In genomic region chr4:148214529-148215166, GRCh38 we compare ENCODE assay signal across 16 cellular contexts.
DNase-seq lines count a peak whose midpoint lies in the region; ATAC-seq and TF ChIP-seq lines count a peak whose summit lies in the region.
"Had no signal": no experiment of that assay in that cellular context is flagged by ENCODE, and none has a peak within 500 bp of the region (broad histone marks: within the 10 kb centered on the region; RNA-seq: fewer than 3 reads in every experiment).

No MANE protein-coding gene starts in this region.

- WGBS in esophagus muscularis mucosa, result 41% methylated on average over 11 of the region's 11 CpGs
- 26% methylated on average over 11 of the region's 11 CpGs for WGBS in suprapubic skin

- no peaks in the 10 kb centered on the region for H3K9me3 Mint-ChIP-seq in activated naive CD4-positive, alpha-beta T cell treated with anti-CD3 and anti-CD28 coated beads, Interleukin-2, amount 10 ng/mL, durations not matched to agents 7 days and 5 days
- H3K9me3 Mint-ChIP-seq: stimulated activated memory B cell treated with anti-CD40 and anti-IgM and Interleukin-4, amounts not matched to agents 10 μg/mL and 1 μg/mL and 100 μg/mL, for 72 hours had no signal

- ATAC-seq in HG03139 (IDR thresholded peaks at IDR 0.05; ENCODE audit: unreplicated experiment) (no peak), GM21381 (IDR thresholded peaks at IDR 0.05; ENCODE audit: unreplicated experiment) (no peak)
- ATAC-seq: stimulated activated memory B cell treated with anti-CD40 and anti-IgM and Interleukin-4, amounts not matched to agents 10 μg/mL and 1 μg/mL and 100 μg/mL, for 72 hours; T-helper 17 cell had no signal

- TF ChIP-seq CTCF in esophagus muscularis mucosa (IDR thresholded peaks at IDR 0.05) (no peak), suprapubic skin (IDR thresholded peaks at IDR 0.05) (no peak)

- H3K27ac ChIP-seq in SJCRH30, result no peak overlapping the region
- peak overlapping the region; percentile 49 to 76 (median 66) for H3K27ac ChIP-seq in esophagus muscularis mucosa (replicated peaks in 1 of 4)
- H3K27ac ChIP-seq in suprapubic skin, result peak overlapping the region; percentile 35

- H3K27ac Mint-ChIP-seq in activated naive CD4-positive, alpha-beta T cell treated with anti-CD3 and anti-CD28 coated beads, Interleukin-2, amount 10 ng/mL, durations not matched to agents 7 days and 5 days, result no peak overlapping the region
- H3K27ac Mint-ChIP-seq: activated naive CD8-positive, alpha-beta T cell treated with anti-CD3 and anti-CD28 coated beads, Interleukin-2, amount 10 ng/mL, durations not matched to agents 7 days and 5 days; stimulated activated memory B cell treated with anti-CD40 and anti-IgM and Interleukin-4, amounts not matched to agents 10 μg/mL and 1 μg/mL and 100 μg/mL, for 72 hours; T-helper 17 cell had no signal

- H3K27me3 ChIP-seq in SJCRH30 (no peaks in the 10 kb centered on the region), esophagus muscularis mucosa (no peaks in the 10 kb centered on the region), suprapubic skin (no peaks in the 10 kb centered on the region)

- H3K9me3 ChIP-seq in SJCRH30 (replicated peaks), result no peaks in the 10 kb centered on the region
- no peaks in the 10 kb centered on the region for H3K9me3 ChIP-seq in esophagus muscularis mucosa
- H3K9me3 ChIP-seq in suprapubic skin, result no peaks in the 10 kb centered on the region
- H3K9me3 ChIP-seq: Caco-2 had no signal

- intact Hi-C loops in esophagus muscularis mucosa (cut with DNase I), result no loop called here

- TF ChIP-seq EP300 in esophagus muscularis mucosa (IDR thresholded peaks at IDR 0.05) (no peak), suprapubic skin (IDR thresholded peaks at IDR 0.05) (no peak)

- no peaks in the 10 kb centered on the region for H3K36me3 Mint-ChIP-seq in activated naive CD4-positive, alpha-beta T cell treated with anti-CD3 and anti-CD28 coated beads, Interleukin-2, amount 10 ng/mL, durations not matched to agents 7 days and 5 days
- H3K36me3 Mint-ChIP-seq: activated naive CD8-positive, alpha-beta T cell treated with anti-CD3 and anti-CD28 coated beads, Interleukin-2, amount 10 ng/mL, durations not matched to agents 7 days and 5 days; stimulated activated memory B cell treated with anti-CD40 and anti-IgM and Interleukin-4, amounts not matched to agents 10 μg/mL and 1 μg/mL and 100 μg/mL, for 72 hours had no signal

- H3K36me3 ChIP-seq in SJCRH30, result no peaks in the 10 kb centered on the region
- no peaks in the 10 kb centered on the region for H3K36me3 ChIP-seq in esophagus muscularis mucosa
- no peaks in the 10 kb centered on the region for H3K36me3 ChIP-seq in suprapubic skin

- H3K4me1 ChIP-seq in SJCRH30 (peaks cover 5% of the 10 kb centered on the region), esophagus muscularis mucosa (peaks cover 27 to 56% (median 55%) of the 10 kb centered on the region in 4 donors), suprapubic skin (peaks cover 29% of the 10 kb centered on the region)
- H3K4me1 ChIP-seq: Caco-2 had no signal

- no peaks in the 10 kb centered on the region for H3K27me3 Mint-ChIP-seq in activated naive CD4-positive, alpha-beta T cell treated with anti-CD3 and anti-CD28 coated beads, Interleukin-2, amount 10 ng/mL, durations not matched to agents 7 days and 5 days
- H3K27me3 Mint-ChIP-seq: activated naive CD8-positive, alpha-beta T cell treated with anti-CD3 and anti-CD28 coated beads, Interleukin-2, amount 10 ng/mL, durations not matched to agents 7 days and 5 days; naive B cell; stimulated activated memory B cell treated with anti-CD40 and anti-IgM and Interleukin-4, amounts not matched to agents 10 μg/mL and 1 μg/mL and 100 μg/mL, for 72 hours; T-helper 17 cell had no signal

- H3K4me3 ChIP-seq in SJCRH30 (no peak overlapping the region), esophagus muscularis mucosa (peak overlapping the region in 2 of 4 donors; percentile 2 to 13), suprapubic skin (no peak overlapping the region)

- TF ChIP-seq POLR2A in esophagus muscularis mucosa (IDR thresholded peaks at IDR 0.05; ENCODE audit: low read depth), result no peak
- TF ChIP-seq POLR2A in suprapubic skin (IDR thresholded peaks at IDR 0.05), result no peak

- CTCF ChIA-PET in activated naive CD4-positive, alpha-beta T cell treated with anti-CD3 and anti-CD28 coated beads, Interleukin-2, amount 10 ng/mL, durations not matched to agents 7 days and 5 days (lab: Charles Lee), result no interaction called here

- no peak overlapping the region for H3K4me3 Mint-ChIP-seq in activated naive CD4-positive, alpha-beta T cell treated with anti-CD3 and anti-CD28 coated beads, Interleukin-2, amount 10 ng/mL, durations not matched to agents 7 days and 5 days
- H3K4me3 Mint-ChIP-seq: activated naive CD8-positive, alpha-beta T cell treated with anti-CD3 and anti-CD28 coated beads, Interleukin-2, amount 10 ng/mL, durations not matched to agents 7 days and 5 days; naive B cell; stimulated activated memory B cell treated with anti-CD40 and anti-IgM and Interleukin-4, amounts not matched to agents 10 μg/mL and 1 μg/mL and 100 μg/mL, for 72 hours; T-helper 17 cell had no signal

- H3K4me1 Mint-ChIP-seq in activated naive CD4-positive, alpha-beta T cell treated with anti-CD3 and anti-CD28 coated beads, Interleukin-2, amount 10 ng/mL, durations not matched to agents 7 days and 5 days, result peaks cover 29% of the 10 kb centered on the region

- peak; percentile 50 to 60 for DNase-seq in SJCRH30
- DNase-seq in esophagus muscularis mucosa (ENCODE audit: extremely low spot score), result no peak
- DNase-seq in medulla oblongata (ENCODE audit: extremely low spot score), result peak; percentile 47
- peak in 1 of 2 donors; percentile 65 for DNase-seq in suprapubic skin (ENCODE audit: low spot score in 2 of 2)
- DNase-seq in activated naive CD4-positive, alpha-beta T cell treated with anti-CD3 and anti-CD28 coated beads, Interleukin-2, amount 10 ng/mL, durations not matched to agents 7 days and 5 days, result no peak
- DNase-seq in CD1c-positive myeloid dendritic cell (ENCODE audit: extremely low spot score), result no peak
- DNase-seq: activated naive CD8-positive, alpha-beta T cell treated with anti-CD3 and anti-CD28 coated beads, Interleukin-2, amount 10 ng/mL, durations not matched to agents 7 days and 5 days; Caco-2; effector memory CD4-positive, alpha-beta T cell; Karpas-422; naive B cell; NCI-H2107; T-helper 17 cell had no signal

Comparison
In these comparisons a context has a peak if more than half of its experiments do, and no peak if none do; other contexts are left out.
1. DNase-seq: peak in SJCRH30 (2 of 2) and medulla oblongata (single experiment); none in esophagus muscularis mucosa (single experiment), activated naive CD4-positive, alpha-beta T cell treated with anti-CD3 and anti-CD28 coated beads, Interleukin-2, amount 10 ng/mL, durations not matched to agents 7 days and 5 days (single experiment) and CD1c-positive myeloid dendritic cell (single experiment).